12 cellular contexts compared by ENCODE assay signal in the genomic region with DNA sequence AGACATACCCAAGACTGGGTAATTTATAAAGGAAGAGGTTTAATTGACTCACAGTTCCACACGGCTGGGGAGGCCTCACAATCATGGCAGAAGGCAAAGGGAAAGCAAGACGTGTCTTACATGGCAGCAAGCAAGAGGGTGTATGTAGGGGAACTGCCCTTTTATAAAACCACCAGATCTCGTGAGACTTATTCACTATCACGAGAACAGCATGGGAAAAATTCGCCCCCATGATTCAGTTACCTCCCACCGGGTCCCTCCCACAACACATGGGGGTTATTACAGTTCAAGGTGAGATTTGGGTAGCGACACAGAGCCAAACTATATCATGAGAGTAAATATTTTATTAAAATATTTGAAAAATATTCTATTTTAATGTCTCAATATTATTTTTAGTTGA. TPM values are rescaled to one million over a fixed set of nuclear protein-coding genes. Genes with fewer than 3 reads are reported as not detected.
"Had no signal": no experiment of that assay in that cellular context is flagged by ENCODE, and none has a peak within 500 bp of the region (broad histone marks: within the 10 kb centered on the region; RNA-seq: fewer than 3 reads in every experiment).

No MANE protein-coding gene starts in this region.

RNA-seq across cellular contexts. Expression of a gene that starts 24.5 kb away (rescaled TPM):
- total RNA-seq: activated CD4-positive, alpha-beta memory T cell treated with anti-CD3 and anti-CD28 coated beads, Interleukin-2, amount 10 ng/mL, durations not matched to agents 7 days and 5 days; activated CD4-positive, alpha-beta T cell treated with anti-CD3 and anti-CD28 coated beads for 36 hours; activated CD4-positive, alpha-beta T cell treated with anti-CD3 and anti-CD28 coated beads, Interleukin-2, amount 10 ng/mL, durations not matched to agents 7 days and 5 days; activated CD8-positive, alpha-beta memory T cell treated with anti-CD3 and anti-CD28 coated beads, Interleukin-2, amount 10 ng/mL, durations not matched to agents 7 days and 5 days; activated CD8-positive, alpha-beta T cell treated with anti-CD3 and anti-CD28 coated beads, Interleukin-2, amount 10 ng/mL, durations not matched to agents 7 days and 5 days; activated naive CD8-positive, alpha-beta T cell treated with anti-CD3 and anti-CD28 coated beads, Interleukin-2, amount 10 ng/mL, durations not matched to agents 7 days and 5 days; activated T-helper 2 cell treated with anti-CD3 and anti-CD28 coated beads, Interferon-gamma antibody, Interleukin-2, Interleukin-4, amounts not matched to agents 10 μg/mL and 5 μg/mL and 100 μg/mL, durations not matched to agents 14 hours and 24 hours and 36 hours; ascending aorta; bronchial epithelial cell; cardiac muscle cell; chondrocyte; T-helper 2 cell treated with Interferon-gamma antibody and Interleukin-4, amounts not matched to agents 100 ng/mL and 5 ng/mL, for 36 hours had no signal

RNA-seq across cellular contexts. Expression of a gene that starts 54.6 kb away (rescaled TPM):
- total RNA-seq: activated CD4-positive, alpha-beta memory T cell treated with anti-CD3 and anti-CD28 coated beads, Interleukin-2, amount 10 ng/mL, durations not matched to agents 7 days and 5 days; activated CD4-positive, alpha-beta T cell treated with anti-CD3 and anti-CD28 coated beads for 36 hours; activated CD4-positive, alpha-beta T cell treated with anti-CD3 and anti-CD28 coated beads, Interleukin-2, amount 10 ng/mL, durations not matched to agents 7 days and 5 days; activated CD8-positive, alpha-beta memory T cell treated with anti-CD3 and anti-CD28 coated beads, Interleukin-2, amount 10 ng/mL, durations not matched to agents 7 days and 5 days; activated CD8-positive, alpha-beta T cell treated with anti-CD3 and anti-CD28 coated beads, Interleukin-2, amount 10 ng/mL, durations not matched to agents 7 days and 5 days; activated naive CD8-positive, alpha-beta T cell treated with anti-CD3 and anti-CD28 coated beads, Interleukin-2, amount 10 ng/mL, durations not matched to agents 7 days and 5 days; activated T-helper 2 cell treated with anti-CD3 and anti-CD28 coated beads, Interferon-gamma antibody, Interleukin-2, Interleukin-4, amounts not matched to agents 10 μg/mL and 5 μg/mL and 100 μg/mL, durations not matched to agents 14 hours and 24 hours and 36 hours; ascending aorta; bronchial epithelial cell; cardiac muscle cell; chondrocyte; T-helper 2 cell treated with Interferon-gamma antibody and Interleukin-4, amounts not matched to agents 100 ng/mL and 5 ng/mL, for 36 hours had no signal
